ENCODE assay signal across 8 cellular contexts in the genomic region with DNA sequence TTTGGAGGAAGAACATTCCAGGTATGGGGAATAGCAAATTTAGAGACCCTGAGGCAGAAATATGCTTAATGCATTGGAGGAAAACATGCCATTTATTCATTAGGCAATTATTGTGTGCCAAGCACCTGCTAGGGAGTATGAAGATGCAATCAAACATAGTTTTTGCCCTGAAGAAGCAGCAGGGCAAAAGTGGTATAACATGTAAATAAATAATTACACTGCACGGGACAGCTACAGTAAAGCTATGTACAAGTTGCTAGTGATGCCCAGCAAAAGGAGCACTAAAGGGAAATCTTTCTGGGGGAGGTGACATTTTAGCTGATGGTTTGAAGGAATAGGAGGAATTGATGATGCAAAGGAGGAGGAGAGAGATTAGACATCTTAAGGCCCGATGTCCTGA. TPM values are rescaled to one million over a fixed set of nuclear protein-coding genes. Genes with fewer than 3 reads are reported as not detected.
A peak's percentile ranks its signal among the peaks of the same experiment; 100 is the strongest.
DNase-seq lines count a peak whose midpoint lies in the region; ATAC-seq and TF ChIP-seq lines count a peak whose summit lies in the region.

No MANE protein-coding gene starts in this region.

- intact Hi-C loops in ascending aorta (cut with DNase I) = loop anchor here (1.0 to 2.0 kb wide), 2 partner anchors 40 to 49 kb away; a partner anchor contains a TSS

- H3K27me3 Mint-ChIP-seq in stimulated activated naive CD8-positive, alpha-beta T cell treated with anti-CD3 and anti-CD28 coated beads, Interleukin-15, Interleukin-2, amounts not matched to agents 100 ng/mL and 50 ng/mL, for 24 hours = no peaks in the 10 kb centered on the region
- H3K27me3 Mint-ChIP-seq in mesothelial cell of epicardium (ENCODE audit: low read depth) = no peaks in the 10 kb centered on the region

- H3K36me3 Mint-ChIP-seq in stimulated activated naive CD8-positive, alpha-beta T cell treated with anti-CD3 and anti-CD28 coated beads, Interleukin-15, Interleukin-2, amounts not matched to agents 100 ng/mL and 50 ng/mL, for 24 hours (ENCODE audit: low read depth) = peaks cover 2% of the 10 kb centered on the region
- H3K36me3 Mint-ChIP-seq in mesothelial cell of epicardium = no peaks in the 10 kb centered on the region

- H3K27ac Mint-ChIP-seq in stimulated activated naive CD8-positive, alpha-beta T cell treated with anti-CD3 and anti-CD28 coated beads, Interleukin-15, Interleukin-2, amounts not matched to agents 100 ng/mL and 50 ng/mL, for 24 hours = peak overlapping the region; percentile 85
- H3K27ac Mint-ChIP-seq in mesothelial cell of epicardium = peak overlapping the region; percentile 99

- H3K27me3 ChIP-seq in ascending aorta = no peaks in the 10 kb centered on the region

- peak overlapping the region; percentile 97 for H3K4me3 Mint-ChIP-seq in stimulated activated naive CD8-positive, alpha-beta T cell treated with anti-CD3 and anti-CD28 coated beads, Interleukin-15, Interleukin-2, amounts not matched to agents 100 ng/mL and 50 ng/mL, for 24 hours
- peak overlapping the region; percentile 88 for H3K4me3 Mint-ChIP-seq in mesothelial cell of epicardium

- no peak for DNase-seq in stimulated activated naive CD8-positive, alpha-beta T cell treated with anti-CD3 and anti-CD28 coated beads, Interleukin-15, Interleukin-2, amounts not matched to agents 100 U/mL and 50 U/mL, for 24 hours
- DNase-seq in ascending aorta (ENCODE audit: low spot score in 2 of 2) (no peak), mesothelial cell of epicardium (ENCODE audit: low spot score in 2 of 2, unreplicated experiment in 2 of 2) (no peak), AG20443 (ENCODE audit: low spot score) (no peak), NCI-H1436 (lab: John Stamatoyannopoulos, UW) (no peak)

- H3K36me3 ChIP-seq in ascending aorta = no peaks in the 10 kb centered on the region

- H3K9me3 ChIP-seq in ascending aorta = no peaks in the 10 kb centered on the region

- H3K4me3 ChIP-seq in ascending aorta = peak overlapping the region; percentile 65 to 99

- no peaks in the 10 kb centered on the region for H3K9me3 Mint-ChIP-seq in stimulated activated naive CD8-positive, alpha-beta T cell treated with anti-CD3 and anti-CD28 coated beads, Interleukin-15, Interleukin-2, amounts not matched to agents 100 ng/mL and 50 ng/mL, for 24 hours
- H3K9me3 Mint-ChIP-seq in mesothelial cell of epicardium = no peaks in the 10 kb centered on the region

- ATAC-seq in stimulated activated naive CD8-positive, alpha-beta T cell treated with anti-CD3 and anti-CD28 coated beads, Interleukin-15, Interleukin-2, amounts not matched to agents 100 U/mL and 50 U/mL, for 24 hours = no peak
- ATAC-seq in HG02885 (IDR thresholded peaks at IDR 0.05; ENCODE audit: poor library complexity, unreplicated experiment) = no peak
- ATAC-seq in HG02884 (IDR thresholded peaks at IDR 0.05; ENCODE audit: unreplicated experiment) = no peak

- H3K4me1 ChIP-seq in ascending aorta = peaks cover 10 to 11% of the 10 kb centered on the region in 2 donors

- peak overlapping the region in 1 of 2 donors; percentile 76 for H3K27ac ChIP-seq in ascending aorta

- TF ChIP-seq CTCF in ascending aorta (IDR thresholded peaks at IDR 0.05) (no peak), mesothelial cell of epicardium (IDR thresholded peaks at IDR 0.05; ENCODE audit: unreplicated experiment) (no peak)

- H3K4me1 Mint-ChIP-seq in stimulated activated naive CD8-positive, alpha-beta T cell treated with anti-CD3 and anti-CD28 coated beads, Interleukin-15, Interleukin-2, amounts not matched to agents 100 ng/mL and 50 ng/mL, for 24 hours (ENCODE audit: low read depth) = peaks cover 41% of the 10 kb centered on the region
- peaks cover 32% of the 10 kb centered on the region for H3K4me1 Mint-ChIP-seq in mesothelial cell of epicardium

RNA-seq across cellular contexts. Expression of a gene that starts 0.6 kb away (rescaled TPM):
- total RNA-seq in ascending aorta (71.6 TPM), mesothelial cell of epicardium (45.9 to 52.7 TPM (median 49.7 TPM) in 3 replicates)

RNA-seq across cellular contexts. Expression of a gene that starts 21.4 kb away (rescaled TPM):
- not detected for total RNA-seq in ascending aorta
- 3.5 to 4.7 TPM (median 4.1 TPM) in 3 replicates for total RNA-seq in mesothelial cell of epicardium

RNA-seq across cellular contexts. Expression of a gene that starts 33.4 kb away (rescaled TPM):
- total RNA-seq in ascending aorta = not detected
- total RNA-seq in mesothelial cell of epicardium = 0.58 to 0.72 TPM (median 0.60 TPM) in 3 replicates

RNA-seq across cellular contexts. Expression of a gene that starts 40.0 kb away (rescaled TPM):
- total RNA-seq in ascending aorta (71.4 TPM), mesothelial cell of epicardium (107 to 112 TPM (median 111 TPM) in 3 replicates)

RNA-seq across cellular contexts. Expression of a gene that starts 40.1 kb away (rescaled TPM):
- total RNA-seq in ascending aorta (51.5 TPM), mesothelial cell of epicardium (39.5 to 43.4 TPM (median 41.3 TPM) in 3 replicates)
